ENCODE assay signal across 2 cellular contexts in the genomic region with DNA sequence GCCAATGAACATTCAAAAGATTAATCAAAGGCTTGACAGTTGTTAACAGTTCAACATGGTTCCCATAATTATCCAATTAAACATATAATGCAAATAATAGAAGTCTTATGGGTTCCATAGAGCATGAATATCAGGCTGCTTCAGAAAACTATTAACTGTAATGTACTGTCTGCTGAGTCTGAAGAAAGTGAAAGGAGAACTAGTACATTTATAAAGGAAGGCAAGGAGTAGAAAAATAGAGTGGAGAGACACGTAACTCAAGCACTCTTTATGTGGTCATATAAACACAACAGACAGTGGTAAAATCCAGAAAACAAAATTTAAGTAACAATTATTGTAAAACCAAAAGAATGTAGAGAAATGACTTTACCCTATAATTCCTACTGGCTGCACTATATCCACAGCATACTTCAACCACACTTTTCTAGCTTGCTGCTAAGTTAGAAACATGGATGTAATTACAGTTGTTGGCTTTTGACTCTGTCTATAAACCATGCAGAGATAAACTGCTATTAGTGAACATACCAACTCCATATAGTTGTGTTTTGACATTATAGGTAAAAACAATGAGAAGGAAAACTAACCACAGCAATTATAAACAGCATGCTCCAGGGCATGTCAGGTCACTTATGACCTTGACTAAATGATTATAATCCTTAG.
TF ChIP-seq lines count a peak whose summit lies in the region.

No MANE protein-coding gene starts in this region.

TF ChIP-seq in SK-N-SH treated with all-trans-retinoic acid at 6 μM for 48 hours, 23 proteins besides CTCF, POLR2A, EP300 and RAD21:
- TF ChIP-seq ARNTL (CRISPR knock-in tag; IDR thresholded peaks at IDR 0.05; ENCODE audit: borderline replicate concordance, low read depth) (no peak), PPARA (CRISPR knock-in tag; IDR thresholded peaks at IDR 0.05; ENCODE audit: borderline replicate concordance) (no peak), SNAI2 (CRISPR knock-in tag; IDR thresholded peaks at IDR 0.05) (no peak), ESRRG (CRISPR knock-in tag; IDR thresholded peaks at IDR 0.05) (no peak), CSDC2 (CRISPR knock-in tag; IDR thresholded peaks at IDR 0.05) (no peak), OSR1 (CRISPR knock-in tag; IDR thresholded peaks at IDR 0.05) (no peak), ZC3H10 (CRISPR knock-in tag; IDR thresholded peaks at IDR 0.05) (no peak), ISL1 (CRISPR knock-in tag; IDR thresholded peaks at IDR 0.05) (no peak), ZFP3 (CRISPR knock-in tag; IDR thresholded peaks at IDR 0.05) (no peak), TOX (CRISPR knock-in tag; IDR thresholded peaks at IDR 0.05; ENCODE audit: borderline replicate concordance) (no peak), PATZ1 (CRISPR knock-in tag; IDR thresholded peaks at IDR 0.05; ENCODE audit: borderline replicate concordance) (no peak)
TF ChIP-seq in SK-N-SH treated with all-trans-retinoic acid at 6 μM for 48 hours: peak in this region for 0.

TF ChIP-seq in SK-N-SH, 30 proteins besides CTCF, POLR2A, EP300 and RAD21:
- TF ChIP-seq, protein P1, sequence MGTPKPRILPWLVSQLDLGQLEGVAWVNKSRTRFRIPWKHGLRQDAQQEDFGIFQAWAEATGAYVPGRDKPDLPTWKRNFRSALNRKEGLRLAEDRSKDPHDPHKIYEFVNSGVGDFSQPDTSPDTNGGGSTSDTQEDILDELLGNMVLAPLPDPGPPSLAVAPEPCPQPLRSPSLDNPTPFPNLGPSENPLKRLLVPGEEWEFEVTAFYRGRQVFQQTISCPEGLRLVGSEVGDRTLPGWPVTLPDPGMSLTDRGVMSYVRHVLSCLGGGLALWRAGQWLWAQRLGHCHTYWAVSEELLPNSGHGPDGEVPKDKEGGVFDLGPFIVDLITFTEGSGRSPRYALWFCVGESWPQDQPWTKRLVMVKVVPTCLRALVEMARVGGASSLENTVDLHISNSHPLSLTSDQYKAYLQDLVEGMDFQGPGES (IDR thresholded peaks at IDR 0.05; ENCODE audit: low read depth, low read length): no peak
- TF ChIP-seq NFIC (IDR thresholded peaks at IDR 0.05; ENCODE audit: borderline replicate concordance) (no peak), SMC3 (IDR thresholded peaks at IDR 0.05; ENCODE audit: low read depth, low read length) (no peak), ELF1 (IDR thresholded peaks at IDR 0.05) (no peak), POLR2AphosphoS5 (IDR thresholded peaks at IDR 0.05; ENCODE audit: low read depth, low read length) (no peak), TCF12 (IDR thresholded peaks at IDR 0.05) (no peak), FOXM1 (IDR thresholded peaks at IDR 0.05; ENCODE audit: low read depth) (no peak), TAF1 (IDR thresholded peaks at IDR 0.05; ENCODE audit: borderline replicate concordance, low read depth, low read length) (no peak), FOXJ3 (CRISPR knock-in tag; IDR thresholded peaks at IDR 0.05) (no peak), RXRA (IDR thresholded peaks at IDR 0.05; ENCODE audit: borderline replicate concordance, low read depth) (no peak), EZH2phosphoT487 (IDR thresholded peaks at IDR 0.05; ENCODE audit: borderline replicate concordance, low read depth) (no peak), MAX (IDR thresholded peaks at IDR 0.05; ENCODE audit: low read depth) (no peak), MXI1 (IDR thresholded peaks at IDR 0.05; ENCODE audit: low read depth, low read length) (no peak), MEF2A (IDR thresholded peaks at IDR 0.05; ENCODE audit: borderline replicate concordance, low read depth) (no peak), RFX5 (IDR thresholded peaks at IDR 0.05; ENCODE audit: low read length) (no peak), YY1 (IDR thresholded peaks at IDR 0.05; ENCODE audit: low read depth) (no peak)
- TF ChIP-seq, protein P2, sequence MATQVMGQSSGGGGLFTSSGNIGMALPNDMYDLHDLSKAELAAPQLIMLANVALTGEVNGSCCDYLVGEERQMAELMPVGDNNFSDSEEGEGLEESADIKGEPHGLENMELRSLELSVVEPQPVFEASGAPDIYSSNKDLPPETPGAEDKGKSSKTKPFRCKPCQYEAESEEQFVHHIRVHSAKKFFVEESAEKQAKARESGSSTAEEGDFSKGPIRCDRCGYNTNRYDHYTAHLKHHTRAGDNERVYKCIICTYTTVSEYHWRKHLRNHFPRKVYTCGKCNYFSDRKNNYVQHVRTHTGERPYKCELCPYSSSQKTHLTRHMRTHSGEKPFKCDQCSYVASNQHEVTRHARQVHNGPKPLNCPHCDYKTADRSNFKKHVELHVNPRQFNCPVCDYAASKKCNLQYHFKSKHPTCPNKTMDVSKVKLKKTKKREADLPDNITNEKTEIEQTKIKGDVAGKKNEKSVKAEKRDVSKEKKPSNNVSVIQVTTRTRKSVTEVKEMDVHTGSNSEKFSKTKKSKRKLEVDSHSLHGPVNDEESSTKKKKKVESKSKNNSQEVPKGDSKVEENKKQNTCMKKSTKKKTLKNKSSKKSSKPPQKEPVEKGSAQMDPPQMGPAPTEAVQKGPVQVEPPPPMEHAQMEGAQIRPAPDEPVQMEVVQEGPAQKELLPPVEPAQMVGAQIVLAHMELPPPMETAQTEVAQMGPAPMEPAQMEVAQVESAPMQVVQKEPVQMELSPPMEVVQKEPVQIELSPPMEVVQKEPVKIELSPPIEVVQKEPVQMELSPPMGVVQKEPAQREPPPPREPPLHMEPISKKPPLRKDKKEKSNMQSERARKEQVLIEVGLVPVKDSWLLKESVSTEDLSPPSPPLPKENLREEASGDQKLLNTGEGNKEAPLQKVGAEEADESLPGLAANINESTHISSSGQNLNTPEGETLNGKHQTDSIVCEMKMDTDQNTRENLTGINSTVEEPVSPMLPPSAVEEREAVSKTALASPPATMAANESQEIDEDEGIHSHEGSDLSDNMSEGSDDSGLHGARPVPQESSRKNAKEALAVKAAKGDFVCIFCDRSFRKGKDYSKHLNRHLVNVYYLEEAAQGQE (IDR thresholded peaks at IDR 0.05; ENCODE audit: low read depth, low read length): no peak
- TF ChIP-seq, protein P3, sequence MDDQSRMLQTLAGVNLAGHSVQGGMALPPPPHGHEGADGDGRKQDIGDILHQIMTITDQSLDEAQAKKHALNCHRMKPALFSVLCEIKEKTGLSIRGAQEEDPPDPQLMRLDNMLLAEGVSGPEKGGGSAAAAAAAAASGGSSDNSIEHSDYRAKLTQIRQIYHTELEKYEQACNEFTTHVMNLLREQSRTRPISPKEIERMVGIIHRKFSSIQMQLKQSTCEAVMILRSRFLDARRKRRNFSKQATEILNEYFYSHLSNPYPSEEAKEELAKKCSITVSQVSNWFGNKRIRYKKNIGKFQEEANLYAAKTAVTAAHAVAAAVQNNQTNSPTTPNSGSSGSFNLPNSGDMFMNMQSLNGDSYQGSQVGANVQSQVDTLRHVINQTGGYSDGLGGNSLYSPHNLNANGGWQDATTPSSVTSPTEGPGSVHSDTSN (IDR thresholded peaks at IDR 0.05): no peak
TF ChIP-seq in SK-N-SH: peak in this region for 0.
